In the genomic region with DNA sequence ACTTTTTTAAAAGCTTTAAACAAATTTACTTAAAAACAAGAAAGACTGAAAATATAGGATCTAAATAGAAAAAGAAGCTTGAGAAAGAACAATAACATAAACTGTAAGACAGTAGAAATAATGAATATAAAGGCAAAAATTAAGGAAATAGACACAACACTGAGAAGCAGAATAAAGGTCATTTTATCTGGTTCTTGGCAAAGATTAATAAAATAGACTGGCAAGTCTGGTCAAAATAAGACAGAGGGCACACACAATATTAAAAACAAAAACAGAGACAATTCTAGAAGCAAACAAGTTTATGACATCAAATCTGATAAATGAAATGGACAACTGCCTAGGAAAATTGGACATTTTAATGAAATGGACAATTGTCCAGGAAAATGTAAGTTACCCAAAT, we compare ENCODE assay signal across 25 cellular contexts.
"Had no signal": no experiment of that assay in that cellular context is flagged by ENCODE, and none has a peak within 500 bp of the region (broad histone marks: within the 10 kb centered on the region; RNA-seq: fewer than 3 reads in every experiment).

No MANE protein-coding gene starts in this region.

- H3K36me3 ChIP-seq: colonic mucosa, left ventricle myocardium inferior, neural progenitor cell, ovary, uterus had no signal

- H3K27me3 ChIP-seq: colonic mucosa, esophagus squamous epithelium, gastroesophageal sphincter, neural progenitor cell, ovary, upper lobe of left lung, uterus had no signal

- H2AFZ ChIP-seq: neural progenitor cell had no signal

- H3K9me3 ChIP-seq: colonic mucosa, esophagus squamous epithelium, gastroesophageal sphincter, left ventricle myocardium inferior, lower lobe of right lung, ovary, upper lobe of left lung, uterus had no signal

- H3K27ac Mint-ChIP-seq: memory B cell; mesothelial cell of epicardium; natural killer cell treated with Interleukin-12 subunit alpha and Interleukin-12 subunit beta and Interleukin-15 and Interleukin-18, amount 100 ng/mL, for 72 hours; neural progenitor cell; progenitor cell of endocrine pancreas; stimulated activated memory B cell treated with anti-CD40 and anti-IgM and Interleukin-4, amounts not matched to agents 10 μg/mL and 1 μg/mL and 100 μg/mL, for 72 hours had no signal

- H3K27ac ChIP-seq: colonic mucosa, epithelial cell of prostate, esophagus squamous epithelium, gastroesophageal sphincter, lower lobe of right lung, neural progenitor cell, ovary, upper lobe of left lung, uterus had no signal

- H3K27me3 Mint-ChIP-seq: memory B cell; natural killer cell treated with Interleukin-12 subunit alpha and Interleukin-12 subunit beta and Interleukin-15 and Interleukin-18, amount 100 ng/mL, for 72 hours; progenitor cell of endocrine pancreas; stimulated activated memory B cell treated with anti-CD40 and anti-IgM and Interleukin-4, amounts not matched to agents 10 μg/mL and 1 μg/mL and 100 μg/mL, for 72 hours; stimulated activated naive CD8-positive, alpha-beta T cell treated with anti-CD3 and anti-CD28 coated beads, Interleukin-15, amount 100 ng/mL, for 72 hours had no signal

- H3K4me3 Mint-ChIP-seq: memory B cell; mesothelial cell of epicardium; natural killer cell treated with Interleukin-12 subunit alpha and Interleukin-12 subunit beta and Interleukin-15 and Interleukin-18, amount 100 ng/mL, for 72 hours; neural progenitor cell; stimulated activated memory B cell treated with anti-CD40 and anti-IgM and Interleukin-4, amounts not matched to agents 10 μg/mL and 1 μg/mL and 100 μg/mL, for 72 hours; stimulated activated naive CD8-positive, alpha-beta T cell treated with anti-CD3 and anti-CD28 coated beads, Interleukin-15, amount 100 ng/mL, for 72 hours had no signal

- H3K9me3 Mint-ChIP-seq: memory B cell; natural killer cell treated with Interleukin-12 subunit alpha and Interleukin-12 subunit beta and Interleukin-15 and Interleukin-18, amount 100 ng/mL, for 72 hours; stimulated activated memory B cell treated with anti-CD40 and anti-IgM and Interleukin-4, amounts not matched to agents 10 μg/mL and 1 μg/mL and 100 μg/mL, for 72 hours; stimulated activated naive CD8-positive, alpha-beta T cell treated with anti-CD3 and anti-CD28 coated beads, Interleukin-15, amount 100 ng/mL, for 72 hours had no signal

- H3K9ac ChIP-seq: neural progenitor cell had no signal

- H3K4me3 ChIP-seq: colonic mucosa, esophagus squamous epithelium, gastroesophageal sphincter, left ventricle myocardium inferior, lower lobe of right lung, neural progenitor cell, ovary, upper lobe of left lung, uterus had no signal

- H3K4me2 ChIP-seq: neural progenitor cell had no signal

- DNase-seq: colonic mucosa; effector memory CD4-positive, alpha-beta T cell; esophagus squamous epithelium; glutamatergic neuron; islet precursor cell; left ventricle myocardium inferior; lower lobe of right lung; nucleus accumbens; ovary; right cardiac atrium; stimulated activated CD4-positive, alpha-beta T cell treated with anti-CD3 and anti-CD28 coated beads, Interleukin-15, amount 100 ng/mL, for 24 hours; stimulated activated CD4-positive, alpha-beta T cell treated with anti-CD3 and anti-CD28 coated beads, Interleukin-1b, Interleukin-23, amount 100 ng/mL, for 48 hours; stimulated activated CD4-positive, alpha-beta T cell treated with anti-CD3 and anti-CD28 coated beads, Interleukin-4, amount 100 ng/mL, for 24 hours; stimulated activated naive CD8-positive, alpha-beta T cell treated with anti-CD3 and anti-CD28 coated beads, Interleukin-15, amount 100 ng/mL, for 72 hours; substantia nigra; upper lobe of left lung; uterus had no signal

- H3K4me1 Mint-ChIP-seq: neural progenitor cell had no signal

- H3K4me1 ChIP-seq: colonic mucosa, neural progenitor cell had no signal

- ATAC-seq: gastroesophageal sphincter; lower lobe of right lung; natural killer cell treated with Interleukin-12 subunit alpha and Interleukin-12 subunit beta and Interleukin-15 and Interleukin-18, amount 100 ng/mL, for 72 hours; right cardiac atrium; stimulated activated memory B cell treated with anti-CD40 and anti-IgM and Interleukin-4, amounts not matched to agents 10 μg/mL and 1 μg/mL and 100 μg/mL, for 72 hours; stimulated activated naive CD8-positive, alpha-beta T cell treated with anti-CD3 and anti-CD28 coated beads, Interleukin-15, amount 100 ng/mL, for 72 hours had no signal
